Comparison of ENCODE assay signal across 8 cellular contexts in the genomic region with DNA sequence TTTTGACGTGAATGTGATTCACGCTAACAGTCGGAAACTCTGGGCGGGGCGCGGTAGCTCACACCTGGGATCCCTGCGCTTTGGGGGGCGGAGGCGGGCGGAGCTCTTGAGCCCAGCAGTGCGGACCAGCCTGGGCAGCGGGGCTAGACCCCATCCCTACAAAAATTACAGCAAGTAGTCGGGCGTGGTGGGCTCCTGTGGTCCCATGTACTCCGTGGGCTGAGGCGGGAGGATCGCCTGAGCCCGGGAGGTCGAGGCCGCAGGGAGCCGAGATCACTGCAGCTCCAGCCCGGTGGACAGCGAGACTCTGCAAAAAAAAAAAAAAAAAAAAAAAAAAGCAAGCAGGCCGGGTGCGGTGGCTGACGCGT. TPM values are rescaled to one million over a fixed set of nuclear protein-coding genes. Genes with fewer than 3 reads are reported as not detected.
DNase-seq lines count a peak whose midpoint lies in the region; ATAC-seq and TF ChIP-seq lines count a peak whose summit lies in the region.
"Not testable (repeated sequence)": the region's sequence is repeated elsewhere in the genome, so short reads cannot be mapped to it uniquely, and the experiment has no call there.

No MANE protein-coding gene starts in this region.

- H3K4me3 ChIP-seq in A673 (ENCODE audit: low read depth, low read length, poor library complexity, severe bottlenecking) (peak overlapping the region; percentile 52), MG63 (peak overlapping the region; percentile 38), ectodermal cell (ENCODE audit: insufficient read depth, low read depth, low read length) (peak overlapping the region; percentile 49), left lung (peak overlapping the region; percentile 35 to 49)

- H3K27me3 ChIP-seq in A673 (replicated peaks; ENCODE audit: insufficient read depth, low read depth, low read length, poor library complexity); MG63; ectodermal cell (ENCODE audit: control insufficient read depth, insufficient read depth, low read length, poor library complexity, severe bottlenecking); left lung: not testable (repeated sequence)

- DNase-seq in A673 (ENCODE audit: low spot score); MG63; left lung: not testable (repeated sequence)
- DNase-seq in activated T-cell treated with anti-CD3 and anti-CD28 coated beads for 4 hours: peak; percentile 36
- peak; percentile 58 for DNase-seq in stimulated activated CD4-positive, alpha-beta T cell treated with anti-CD3 and anti-CD28 coated beads, Interleukin-15, amount 100 ng/mL, for 24 hours

- not testable (repeated sequence) for TF ChIP-seq CTCF in A673 (conservative IDR thresholded peaks at IDR 0.05; ENCODE audit: low read depth, low read length); left lung (IDR thresholded peaks at IDR 0.05)

- not testable (repeated sequence) for BruUV-seq in A673 (replicated peaks; lab: Mats Ljungman, UMichigan)

- WGBS in ectodermal cell, 2 experiments: 1% methylated on average over 10 of the region's 27 CpGs

- H3K9me3 ChIP-seq in A673 (ENCODE audit: low read depth, low read length, poor library complexity, severe bottlenecking); MG63; ectodermal cell (ENCODE audit: control insufficient read depth, low read length); left lung: not testable (repeated sequence)

- intact Hi-C loops in A673 (cut with micrococcal nuclease; ENCODE audit: unreplicated experiment); left lung (cut with DNase I): not testable (repeated sequence)

- not testable (repeated sequence) for H3K36me3 ChIP-seq in A673 (ENCODE audit: insufficient read depth, low read length, poor library complexity, severe bottlenecking); MG63; ectodermal cell (ENCODE audit: control insufficient read depth, insufficient read depth, low read length)
- peaks cover 0 to 14% of the 10 kb centered on the region in 2 donors for H3K36me3 ChIP-seq in left lung

- not testable (repeated sequence) for H3K27ac ChIP-seq in A673 (ENCODE audit: low read depth, low read length, poor library complexity, severe bottlenecking); ectodermal cell (ENCODE audit: insufficient read depth, low read depth, low read length, poor library complexity, severe bottlenecking)
- peak overlapping the region in 1 of 2 donors; percentile 53 for H3K27ac ChIP-seq in left lung

- ATAC-seq in GM19351 (IDR thresholded peaks at IDR 0.05; ENCODE audit: unreplicated experiment) (peak; percentile 43), HG02938 (IDR thresholded peaks at IDR 0.05; ENCODE audit: unreplicated experiment) (peak; percentile 46), left lung (peak; percentile 64)

- CTCF ChIA-PET in A673 (lab: Charles Lee): not testable (repeated sequence)

- POLR2A ChIA-PET in A673 (lab: Charles Lee; ENCODE audit: low non-redundant PET): not testable (repeated sequence)

- H3K4me1 ChIP-seq in A673 (ENCODE audit: insufficient read depth, low read length, poor library complexity, severe bottlenecking); ectodermal cell (ENCODE audit: control insufficient read depth, insufficient read depth, low read length); left lung: not testable (repeated sequence)

RNA-seq across cellular contexts. Expression of a gene that starts 46.4 kb away (rescaled TPM):
- total RNA-seq in A673 (2021): 18.2 and 24.4 TPM in 2 replicates
- 6.3 and 22.2 TPM in 2 replicates for total RNA-seq in MG63 (2014; rRNA removed; shearing (Covaris generic); ENCODE audit: low replicate concordance)
- 30.7 TPM for polyA plus RNA-seq in ectodermal cell (2013, experiment 1 of 4)
- polyA plus RNA-seq in ectodermal cell (2013, experiment 2 of 4): 32.5 TPM
- 26.8 TPM for polyA plus RNA-seq in ectodermal cell (2013, experiment 3 of 4)
- polyA plus RNA-seq in ectodermal cell (2013, experiment 4 of 4): 27.7 TPM
- total RNA-seq in left lung: 10 to 100 TPM; 51.9 to 58.7 TPM
